Comparison of ENCODE assay signal across 10 cellular contexts in genomic region chr3:61202086-61202485, GRCh38. TPM values are rescaled to one million over a fixed set of nuclear protein-coding genes. Genes with fewer than 3 reads are reported as not detected.
"Had no signal": no experiment of that assay in that cellular context is flagged by ENCODE, and none has a peak within 500 bp of the region (broad histone marks: within the 10 kb centered on the region; RNA-seq: fewer than 3 reads in every experiment).

No MANE protein-coding gene starts in this region.

- H3K4me1 Mint-ChIP-seq: GM23338, H9 had no signal

- H2AFZ ChIP-seq: GM23338 had no signal

- H3K27me3 Mint-ChIP-seq: IgD-negative memory B cell had no signal

- H3K9me3 Mint-ChIP-seq: IgD-negative memory B cell had no signal

- FAIRE-seq: H1, H54, HepG2 had no signal

- H3K27ac ChIP-seq: HL-60 had no signal

- ATAC-seq: GM23338, HepG2 had no signal

- DNase-seq: H9, HCEC 1CT, KBM-7 had no signal

- H3K4me3 ChIP-seq: GM23338 had no signal

- H3K4me2 ChIP-seq: GM23338 had no signal

- H3K4me3 Mint-ChIP-seq: GM23338, H9 had no signal

- H3K27ac Mint-ChIP-seq: GM23338, H9 had no signal

RNA-seq across cellular contexts. Expression of gene FHIT, which starts 49.2 kb away (rescaled TPM):
- total RNA-seq: HT1080 had no signal
